21 cellular contexts compared by ENCODE assay signal in the genomic region with DNA sequence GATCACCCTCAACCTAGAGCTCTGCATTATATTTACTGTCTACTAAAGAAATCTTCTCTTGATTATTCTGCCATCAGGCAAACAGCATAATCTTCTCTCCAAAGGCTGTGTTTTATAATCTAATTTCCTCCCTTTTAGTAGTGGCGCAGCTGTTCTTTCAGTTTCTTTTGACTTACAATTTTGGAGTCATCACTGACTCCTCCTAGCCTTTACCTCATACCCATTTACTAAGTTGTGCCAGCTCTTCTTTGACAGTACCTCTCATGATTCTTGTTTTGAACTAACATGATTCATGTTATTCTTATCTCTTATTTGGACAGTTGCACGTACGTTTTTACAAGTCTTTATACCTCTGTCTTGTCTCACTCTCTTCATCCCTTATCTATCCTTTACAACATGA.
"Had no signal": no experiment of that assay in that cellular context is flagged by ENCODE, and none has a peak within 500 bp of the region (broad histone marks: within the 10 kb centered on the region; RNA-seq: fewer than 3 reads in every experiment).

No MANE protein-coding gene starts in this region.

- H3K4me3 Mint-ChIP-seq: activated CD4-positive, alpha-beta memory T cell treated with anti-CD3 and anti-CD28 coated beads, Interleukin-2, amount 10 ng/mL, durations not matched to agents 7 days and 5 days; activated naive CD8-positive, alpha-beta T cell treated with anti-CD3 and anti-CD28 coated beads for 36 hours; activated T-helper 17 cell treated with anti-CD3 and anti-CD28 coated beads, Interleukin-2, amount 50 U/mL, for 72 hours; endodermal cell; natural killer cell treated with Interleukin-12 subunit alpha and Interleukin-12 subunit beta and Interleukin-15 and Interleukin-18, amount 100 ng/mL, for 72 hours; stimulated activated naive CD8-positive, alpha-beta T cell treated with anti-CD3 and anti-CD28 coated beads, Interleukin-15, amount 100 ng/mL, for 72 hours; T-cell had no signal

- H3K4me3 ChIP-seq: body of pancreas, dorsolateral prefrontal cortex, left lung, suprapubic skin, transverse colon had no signal

- H3K27me3 Mint-ChIP-seq: activated CD4-positive, alpha-beta memory T cell treated with anti-CD3 and anti-CD28 coated beads, Interleukin-2, amount 10 ng/mL, durations not matched to agents 7 days and 5 days; activated naive CD8-positive, alpha-beta T cell treated with anti-CD3 and anti-CD28 coated beads for 36 hours; natural killer cell treated with Interleukin-12 subunit alpha and Interleukin-12 subunit beta and Interleukin-15 and Interleukin-18, amount 100 ng/mL, for 72 hours; stimulated activated naive CD8-positive, alpha-beta T cell treated with anti-CD3 and anti-CD28 coated beads, Interleukin-15, amount 100 ng/mL, for 72 hours; T-cell had no signal

- ATAC-seq: activated T-helper 17 cell treated with anti-CD3 and anti-CD28 coated beads, Interleukin-2, amount 50 U/mL, for 72 hours; body of pancreas; left lung; natural killer cell treated with Interleukin-12 subunit alpha and Interleukin-12 subunit beta and Interleukin-15 and Interleukin-18, amount 100 ng/mL, for 72 hours; stimulated activated naive CD8-positive, alpha-beta T cell treated with anti-CD3 and anti-CD28 coated beads, Interleukin-15, amount 100 ng/mL, for 72 hours; T-cell had no signal

- H3K36me3 Mint-ChIP-seq: activated naive CD8-positive, alpha-beta T cell treated with anti-CD3 and anti-CD28 coated beads for 36 hours; natural killer cell treated with Interleukin-12 subunit alpha and Interleukin-12 subunit beta and Interleukin-15 and Interleukin-18, amount 100 ng/mL, for 72 hours; T-cell had no signal

- DNase-seq: activated CD4-positive, alpha-beta memory T cell treated with anti-CD3 and anti-CD28 coated beads, Interleukin-2, amount 10 ng/mL, durations not matched to agents 7 days and 5 days; activated CD4-positive, alpha-beta T cell treated with anti-CD3 and anti-CD28 coated beads for 48 hours; activated CD4-positive, CD25-positive, alpha-beta regulatory T cell; activated naive CD4-positive, alpha-beta T cell; activated naive CD8-positive, alpha-beta T cell treated with anti-CD3 and anti-CD28 coated beads for 36 hours; activated T-cell treated with anti-CD3 and anti-CD28 coated beads, Interleukin-2, amount 50 U/mL, for 1 hour; amygdala; body of pancreas; dorsolateral prefrontal cortex; endodermal cell; foreskin melanocyte; kidney; left lung; mesendoderm; stimulated activated naive CD8-positive, alpha-beta T cell treated with anti-CD3 and anti-CD28 coated beads, Interleukin-15, amount 100 ng/mL, for 72 hours; T-cell; transverse colon had no signal

- H3K27ac Mint-ChIP-seq: activated CD4-positive, alpha-beta memory T cell treated with anti-CD3 and anti-CD28 coated beads, Interleukin-2, amount 10 ng/mL, durations not matched to agents 7 days and 5 days; activated naive CD8-positive, alpha-beta T cell treated with anti-CD3 and anti-CD28 coated beads for 36 hours; activated T-helper 17 cell treated with anti-CD3 and anti-CD28 coated beads, Interleukin-2, amount 50 U/mL, for 72 hours; endodermal cell; natural killer cell treated with Interleukin-12 subunit alpha and Interleukin-12 subunit beta and Interleukin-15 and Interleukin-18, amount 100 ng/mL, for 72 hours; stimulated activated naive CD8-positive, alpha-beta T cell treated with anti-CD3 and anti-CD28 coated beads, Interleukin-15, amount 100 ng/mL, for 72 hours; T-cell had no signal

- H3K27me3 ChIP-seq: body of pancreas, dorsolateral prefrontal cortex, left lung, suprapubic skin, transverse colon had no signal

- H3K9me3 Mint-ChIP-seq: activated CD4-positive, alpha-beta memory T cell treated with anti-CD3 and anti-CD28 coated beads, Interleukin-2, amount 10 ng/mL, durations not matched to agents 7 days and 5 days; activated naive CD8-positive, alpha-beta T cell treated with anti-CD3 and anti-CD28 coated beads for 36 hours; activated T-helper 17 cell treated with anti-CD3 and anti-CD28 coated beads, Interleukin-2, amount 50 U/mL, for 72 hours; endodermal cell; stimulated activated naive CD8-positive, alpha-beta T cell treated with anti-CD3 and anti-CD28 coated beads, Interleukin-15, amount 100 ng/mL, for 72 hours; T-cell had no signal

- H3K36me3 ChIP-seq: left lung, suprapubic skin, transverse colon had no signal

- H3K4me1 ChIP-seq: body of pancreas, left lung had no signal

- H3K9me3 ChIP-seq: body of pancreas, left lung, suprapubic skin, transverse colon had no signal

- H3K27ac ChIP-seq: body of pancreas, dorsolateral prefrontal cortex, epithelial cell of prostate, left lung, suprapubic skin had no signal

- H3K4me1 Mint-ChIP-seq: activated CD4-positive, alpha-beta memory T cell treated with anti-CD3 and anti-CD28 coated beads, Interleukin-2, amount 10 ng/mL, durations not matched to agents 7 days and 5 days; activated naive CD8-positive, alpha-beta T cell treated with anti-CD3 and anti-CD28 coated beads for 36 hours; activated T-helper 17 cell treated with anti-CD3 and anti-CD28 coated beads, Interleukin-2, amount 50 U/mL, for 72 hours; endodermal cell; stimulated activated naive CD8-positive, alpha-beta T cell treated with anti-CD3 and anti-CD28 coated beads, Interleukin-15, amount 100 ng/mL, for 72 hours; T-cell had no signal
